ENCODE assay signal across 11 cellular contexts in the genomic region with DNA sequence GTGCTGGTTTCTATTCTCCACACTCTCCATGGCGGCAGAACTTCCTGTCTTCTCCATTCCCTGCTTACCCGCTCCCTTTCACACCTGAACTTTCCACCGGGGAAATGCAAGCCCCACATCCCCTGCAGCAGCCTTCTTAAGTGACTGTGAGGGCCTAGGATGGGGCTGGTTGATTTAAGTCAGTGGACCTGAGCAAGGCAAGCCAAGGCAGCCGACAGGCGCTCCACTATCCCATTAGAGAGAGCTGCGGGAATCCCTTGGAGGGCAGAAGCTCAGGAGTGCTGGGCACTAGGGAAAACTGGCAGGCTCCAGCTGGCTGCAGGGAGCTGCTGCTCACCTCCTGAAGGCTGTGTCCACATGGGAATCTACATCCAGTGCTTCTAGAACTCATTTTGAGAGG. TPM values are rescaled to one million over a fixed set of nuclear protein-coding genes. Genes with fewer than 3 reads are reported as not detected.
DNase-seq lines count a peak whose midpoint lies in the region; ATAC-seq and TF ChIP-seq lines count a peak whose summit lies in the region.
"Had no signal": no experiment of that assay in that cellular context is flagged by ENCODE, and none has a peak within 500 bp of the region (broad histone marks: within the 10 kb centered on the region; RNA-seq: fewer than 3 reads in every experiment).

No MANE protein-coding gene starts in this region.

- H3K27ac ChIP-seq in naive thymus-derived CD4-positive, alpha-beta T cell (ENCODE audit: low read depth, low read length) = peak overlapping the region; percentile 19
- H3K27ac ChIP-seq in upper lobe of right lung = peak overlapping the region; percentile 43
- no peak overlapping the region for H3K27ac ChIP-seq in body of pancreas

- H3K36me3 ChIP-seq in naive thymus-derived CD4-positive, alpha-beta T cell (ENCODE audit: control insufficient read depth in 2 of 3, insufficient read depth in 3 of 3, low read length in 3 of 3) = peaks cover 7 to 38% (median 8%) of the 10 kb centered on the region in 3 experiments
- H3K36me3 ChIP-seq in upper lobe of right lung = peaks cover 27% of the 10 kb centered on the region
- H3K36me3 ChIP-seq in body of pancreas (replicated peaks in 1 of 2; ENCODE audit: insufficient read depth in 1 of 2, low read depth in 2 of 2) = peaks cover 0 to 6% of the 10 kb centered on the region in 2 donors

- no peak for TF ChIP-seq POLR2A in body of pancreas (IDR thresholded peaks at IDR 0.05)

- ATAC-seq in stimulated activated naive CD8-positive, alpha-beta T cell treated with anti-CD3 and anti-CD28 coated beads, Interleukin-15, Interleukin-2, amounts not matched to agents 100 U/mL and 50 U/mL, for 24 hours = no peak
- ATAC-seq in naive thymus-derived CD4-positive, alpha-beta T cell = no peak
- ATAC-seq in upper lobe of right lung (no peak), HG02642 (IDR thresholded peaks at IDR 0.05; ENCODE audit: poor library complexity, unreplicated experiment) (no peak), body of pancreas (no peak)

- WGBS in body of pancreas, 2 donors = 78 to 84% methylated on average over 6 of the region's 6 CpGs

- H3K4me3 ChIP-seq in naive thymus-derived CD4-positive, alpha-beta T cell (ENCODE audit: low read length) = no peak overlapping the region
- H3K4me3 ChIP-seq in upper lobe of right lung = no peak overlapping the region
- H3K4me3 ChIP-seq in body of pancreas = no peak overlapping the region

- no peak overlapping the region for H3K4me3 Mint-ChIP-seq in stimulated activated naive CD8-positive, alpha-beta T cell treated with anti-CD3 and anti-CD28 coated beads, Interleukin-15, Interleukin-2, amounts not matched to agents 100 ng/mL and 50 ng/mL, for 24 hours
- no peak overlapping the region for H3K4me3 Mint-ChIP-seq in activated naive CD8-positive, alpha-beta T cell
- H3K4me3 Mint-ChIP-seq in naive thymus-derived CD4-positive, alpha-beta T cell = peak overlapping the region in 1 of 10 donors; percentile 17
- H3K4me3 Mint-ChIP-seq: brain had no signal

- intact Hi-C loops in naive thymus-derived CD4-positive, alpha-beta T cell (cut with micrococcal nuclease) = no loop called here
- intact Hi-C loops in upper lobe of right lung (cut with DNase I) = no loop called here
- intact Hi-C loops in body of pancreas (cut with DNase I) = no loop called here

- peaks cover 41% of the 10 kb centered on the region for H3K4me1 Mint-ChIP-seq in stimulated activated naive CD8-positive, alpha-beta T cell treated with anti-CD3 and anti-CD28 coated beads, Interleukin-15, Interleukin-2, amounts not matched to agents 100 ng/mL and 50 ng/mL, for 24 hours (ENCODE audit: low read depth)
- peaks cover 29% of the 10 kb centered on the region for H3K4me1 Mint-ChIP-seq in activated naive CD8-positive, alpha-beta T cell (ENCODE audit: low read depth)
- peaks cover under 1 to 46% (median 44%) of the 10 kb centered on the region in 7 donors for H3K4me1 Mint-ChIP-seq in naive thymus-derived CD4-positive, alpha-beta T cell

- TF ChIP-seq CTCF in upper lobe of right lung (IDR thresholded peaks at IDR 0.05) = no peak
- TF ChIP-seq CTCF in GM13976 (IDR thresholded peaks at IDR 0.05; ENCODE audit: borderline replicate concordance, control extremely low read depth, extremely low read depth, insufficient read depth, missing control alignments) = no peak
- TF ChIP-seq CTCF in body of pancreas (IDR thresholded peaks at IDR 0.05) = no peak

- H3K4me1 ChIP-seq in naive thymus-derived CD4-positive, alpha-beta T cell (ENCODE audit: control insufficient read depth in 2 of 2, insufficient read depth in 2 of 2, low read length in 2 of 2) = peaks cover 4 to 18% of the 10 kb centered on the region in 2 donors
- H3K4me1 ChIP-seq in upper lobe of right lung = peaks cover 30% of the 10 kb centered on the region
- peaks cover 4% of the 10 kb centered on the region for H3K4me1 ChIP-seq in body of pancreas

- no peaks in the 10 kb centered on the region for H3K9me3 Mint-ChIP-seq in stimulated activated naive CD8-positive, alpha-beta T cell treated with anti-CD3 and anti-CD28 coated beads, Interleukin-15, Interleukin-2, amounts not matched to agents 100 ng/mL and 50 ng/mL, for 24 hours
- no peaks in the 10 kb centered on the region for H3K9me3 Mint-ChIP-seq in activated naive CD8-positive, alpha-beta T cell (ENCODE audit: low read depth)
- H3K9me3 Mint-ChIP-seq in naive thymus-derived CD4-positive, alpha-beta T cell = no peaks in the 10 kb centered on the region
- H3K9me3 Mint-ChIP-seq: brain had no signal

- no peaks in the 10 kb centered on the region for H3K27me3 Mint-ChIP-seq in stimulated activated naive CD8-positive, alpha-beta T cell treated with anti-CD3 and anti-CD28 coated beads, Interleukin-15, Interleukin-2, amounts not matched to agents 100 ng/mL and 50 ng/mL, for 24 hours
- no peaks in the 10 kb centered on the region for H3K27me3 Mint-ChIP-seq in activated naive CD8-positive, alpha-beta T cell
- no peaks in the 10 kb centered on the region for H3K27me3 Mint-ChIP-seq in naive thymus-derived CD4-positive, alpha-beta T cell
- H3K27me3 Mint-ChIP-seq: brain had no signal

- no peak for DNase-seq in stimulated activated naive CD8-positive, alpha-beta T cell treated with anti-CD3 and anti-CD28 coated beads, Interleukin-15, Interleukin-2, amounts not matched to agents 100 U/mL and 50 U/mL, for 24 hours
- DNase-seq in naive thymus-derived CD4-positive, alpha-beta T cell = no peak
- DNase-seq in upper lobe of right lung (peak; percentile 47), GM13976 (ENCODE audit: low spot score) (no peak), body of pancreas (no peak)
- DNase-seq: OCI-M1, small intestine had no signal

- H3K27me3 ChIP-seq in naive thymus-derived CD4-positive, alpha-beta T cell (ENCODE audit: control insufficient read depth in 2 of 2, insufficient read depth in 2 of 2, low read length in 2 of 2) = no peaks in the 10 kb centered on the region
- H3K27me3 ChIP-seq in upper lobe of right lung (no peaks in the 10 kb centered on the region), body of pancreas (no peaks in the 10 kb centered on the region)

- peak overlapping the region; percentile 82 for H3K27ac Mint-ChIP-seq in stimulated activated naive CD8-positive, alpha-beta T cell treated with anti-CD3 and anti-CD28 coated beads, Interleukin-15, Interleukin-2, amounts not matched to agents 100 ng/mL and 50 ng/mL, for 24 hours
- peak overlapping the region; percentile 54 for H3K27ac Mint-ChIP-seq in activated naive CD8-positive, alpha-beta T cell
- H3K27ac Mint-ChIP-seq in naive thymus-derived CD4-positive, alpha-beta T cell = peak overlapping the region; percentile 31 to 81 (median 75)

- POLR2A ChIA-PET in naive thymus-derived CD4-positive, alpha-beta T cell (lab: Charles Lee) = interaction anchor here (1.4 to 2.4 kb wide), 2 partner anchors 18 to 81 kb away, joined by 4 to 8 read pairs; partner anchors contain the start of gene GRB2

- CTCF ChIA-PET in naive thymus-derived CD4-positive, alpha-beta T cell (lab: Charles Lee) = interaction anchor here (1.2 kb wide), 1 partner anchor 54 kb away, joined by 3 read pairs; no protein-coding TSS in a partner anchor

- H3K36me3 Mint-ChIP-seq in stimulated activated naive CD8-positive, alpha-beta T cell treated with anti-CD3 and anti-CD28 coated beads, Interleukin-15, Interleukin-2, amounts not matched to agents 100 ng/mL and 50 ng/mL, for 24 hours (ENCODE audit: low read depth) = peaks cover 46% of the 10 kb centered on the region
- H3K36me3 Mint-ChIP-seq in activated naive CD8-positive, alpha-beta T cell = no peaks in the 10 kb centered on the region
- peaks cover 0 to 17% (median 9%) of the 10 kb centered on the region in 5 donors for H3K36me3 Mint-ChIP-seq in naive thymus-derived CD4-positive, alpha-beta T cell

- no peaks in the 10 kb centered on the region for H3K9me3 ChIP-seq in naive thymus-derived CD4-positive, alpha-beta T cell (ENCODE audit: control insufficient read depth in 2 of 3, low read length in 3 of 3)
- H3K9me3 ChIP-seq in upper lobe of right lung (no peaks in the 10 kb centered on the region), body of pancreas (no peaks in the 10 kb centered on the region)

- in situ Hi-C loops in GM13976 (cut with MboI; ENCODE audit: low sequenced_read_pairs, unreplicated experiment) = loop anchor here (10.0 kb wide), 1 partner anchor 79 kb away; the partner anchor contains the start of gene GRB2

RNA-seq across cellular contexts. Expression of gene SLC25A19, which starts 36.1 kb away (rescaled TPM):
- 10 to 100 TPM; 15.6 to 42.5 (median 21.1) TPM for total RNA-seq in naive thymus-derived CD4-positive, alpha-beta T cell
- polyA plus RNA-seq in naive thymus-derived CD4-positive, alpha-beta T cell = 10 to 100 TPM; 13.0 to 15.5 TPM
- total RNA-seq in upper lobe of right lung (29.4 TPM), body of pancreas (1 to 10 TPM; 7.6 to 8.3 TPM)

RNA-seq across cellular contexts. Expression of gene MIF4GD, which starts 54.3 kb away (rescaled TPM):
- 10 to 100 TPM; 26.9 to 39.4 (median 36.0) TPM for total RNA-seq in naive thymus-derived CD4-positive, alpha-beta T cell
- polyA plus RNA-seq in naive thymus-derived CD4-positive, alpha-beta T cell = 10 to 100 TPM; 84.3 to 90.0 TPM
- total RNA-seq in upper lobe of right lung = 25.7 TPM
- 10 to 100 TPM; 20.5 to 26.4 TPM for total RNA-seq in body of pancreas

Comparison
In these comparisons a context has a peak if more than half of its experiments do, and no peak if none do; other contexts are left out.
1. H3K27ac ChIP-seq: peak in naive thymus-derived CD4-positive, alpha-beta T cell (single experiment) and upper lobe of right lung (single experiment); none in body of pancreas (0 of 4).
2. Peak in every context shown above with its lines, with median percentiles within 50 percentile points of each other: H3K27ac Mint-ChIP-seq.